Comparison of ENCODE assay signal across 1 cellular context in the genomic region with DNA sequence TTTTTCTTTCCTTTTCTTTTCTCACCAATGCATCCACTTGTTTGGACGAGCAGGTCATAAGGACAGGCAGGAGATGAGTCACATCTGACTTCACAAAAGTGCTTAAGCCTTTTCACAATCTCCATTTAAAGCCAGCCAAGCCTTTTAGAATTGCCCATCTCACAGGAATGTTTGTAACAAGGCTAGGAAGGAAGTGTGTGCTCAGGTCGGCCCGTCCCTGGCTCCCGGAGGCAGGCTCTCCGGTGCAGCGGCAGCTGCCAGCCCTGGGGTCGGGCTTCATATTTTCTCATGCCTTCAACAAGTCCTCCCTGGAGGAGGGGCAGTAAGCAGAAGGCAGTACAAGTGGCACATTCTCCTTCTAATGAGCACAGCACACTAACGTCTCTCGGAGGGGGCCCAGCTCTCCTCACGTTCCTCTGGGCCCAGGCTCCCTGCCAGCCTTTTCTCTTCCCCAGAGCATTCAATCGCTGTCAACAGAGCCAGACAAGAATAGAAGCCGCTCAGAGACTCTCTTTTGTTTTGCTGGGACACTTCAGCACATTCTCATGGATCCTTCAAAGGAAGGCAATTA.
TF ChIP-seq lines count a peak whose summit lies in the region.

No MANE protein-coding gene starts in this region.

TF ChIP-seq in SK-N-SH, 30 proteins besides CTCF, POLR2A, EP300 and RAD21 (continued from another document):
- TF ChIP-seq ZBTB33 (IDR thresholded peaks at IDR 0.05; ENCODE audit: borderline replicate concordance, low read depth), result no peak
- no peak for TF ChIP-seq NFIC (IDR thresholded peaks at IDR 0.05; ENCODE audit: borderline replicate concordance)
- TF ChIP-seq TCF12 (IDR thresholded peaks at IDR 0.05), result peak; percentile 62; the same call in 1 of the 2 replicates
- TF ChIP-seq, protein P1, sequence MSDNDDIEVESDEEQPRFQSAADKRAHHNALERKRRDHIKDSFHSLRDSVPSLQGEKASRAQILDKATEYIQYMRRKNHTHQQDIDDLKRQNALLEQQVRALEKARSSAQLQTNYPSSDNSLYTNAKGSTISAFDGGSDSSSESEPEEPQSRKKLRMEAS (IDR thresholded peaks at IDR 0.05; ENCODE audit: low read depth), result peak; percentile 69; the same call in 1 of the 2 replicates
- no peak for TF ChIP-seq IRF3 (IDR thresholded peaks at IDR 0.05; ENCODE audit: low read depth, low read length)
- TF ChIP-seq MXI1 (IDR thresholded peaks at IDR 0.05; ENCODE audit: low read depth, low read length), result no peak
- 0 out of 2 replicates have a peak, but pooled peaks have one; percentile 22 for TF ChIP-seq ELF1 (IDR thresholded peaks at IDR 0.05)
- TF ChIP-seq, protein P2, sequence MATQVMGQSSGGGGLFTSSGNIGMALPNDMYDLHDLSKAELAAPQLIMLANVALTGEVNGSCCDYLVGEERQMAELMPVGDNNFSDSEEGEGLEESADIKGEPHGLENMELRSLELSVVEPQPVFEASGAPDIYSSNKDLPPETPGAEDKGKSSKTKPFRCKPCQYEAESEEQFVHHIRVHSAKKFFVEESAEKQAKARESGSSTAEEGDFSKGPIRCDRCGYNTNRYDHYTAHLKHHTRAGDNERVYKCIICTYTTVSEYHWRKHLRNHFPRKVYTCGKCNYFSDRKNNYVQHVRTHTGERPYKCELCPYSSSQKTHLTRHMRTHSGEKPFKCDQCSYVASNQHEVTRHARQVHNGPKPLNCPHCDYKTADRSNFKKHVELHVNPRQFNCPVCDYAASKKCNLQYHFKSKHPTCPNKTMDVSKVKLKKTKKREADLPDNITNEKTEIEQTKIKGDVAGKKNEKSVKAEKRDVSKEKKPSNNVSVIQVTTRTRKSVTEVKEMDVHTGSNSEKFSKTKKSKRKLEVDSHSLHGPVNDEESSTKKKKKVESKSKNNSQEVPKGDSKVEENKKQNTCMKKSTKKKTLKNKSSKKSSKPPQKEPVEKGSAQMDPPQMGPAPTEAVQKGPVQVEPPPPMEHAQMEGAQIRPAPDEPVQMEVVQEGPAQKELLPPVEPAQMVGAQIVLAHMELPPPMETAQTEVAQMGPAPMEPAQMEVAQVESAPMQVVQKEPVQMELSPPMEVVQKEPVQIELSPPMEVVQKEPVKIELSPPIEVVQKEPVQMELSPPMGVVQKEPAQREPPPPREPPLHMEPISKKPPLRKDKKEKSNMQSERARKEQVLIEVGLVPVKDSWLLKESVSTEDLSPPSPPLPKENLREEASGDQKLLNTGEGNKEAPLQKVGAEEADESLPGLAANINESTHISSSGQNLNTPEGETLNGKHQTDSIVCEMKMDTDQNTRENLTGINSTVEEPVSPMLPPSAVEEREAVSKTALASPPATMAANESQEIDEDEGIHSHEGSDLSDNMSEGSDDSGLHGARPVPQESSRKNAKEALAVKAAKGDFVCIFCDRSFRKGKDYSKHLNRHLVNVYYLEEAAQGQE (IDR thresholded peaks at IDR 0.05; ENCODE audit: low read depth, low read length), result no peak
- TF ChIP-seq RXRA (IDR thresholded peaks at IDR 0.05; ENCODE audit: borderline replicate concordance, low read depth), result peak; percentile 73; the same call in 1 of the 2 replicates
- TF ChIP-seq YY1 (IDR thresholded peaks at IDR 0.05; ENCODE audit: low read depth), result no peak
- no peak for TF ChIP-seq USF2 (IDR thresholded peaks at IDR 0.05; ENCODE audit: borderline replicate concordance, low read depth, low read length)
- no peak for TF ChIP-seq TAF1 (IDR thresholded peaks at IDR 0.05; ENCODE audit: borderline replicate concordance, low read depth, low read length)
- TF ChIP-seq EZH2phosphoT487 (IDR thresholded peaks at IDR 0.05; ENCODE audit: borderline replicate concordance, low read depth), result no peak
- peak; percentile 85 for TF ChIP-seq FOSL2 (IDR thresholded peaks at IDR 0.05; ENCODE audit: borderline replicate concordance, low read depth)
- TF ChIP-seq RFX5 (IDR thresholded peaks at IDR 0.05; ENCODE audit: low read length), result no peak
- TF ChIP-seq RCOR1 (IDR thresholded peaks at IDR 0.05; ENCODE audit: low read length), result no peak
- TF ChIP-seq TEAD4 (IDR thresholded peaks at IDR 0.05; ENCODE audit: borderline replicate concordance, insufficient read depth), result 0 out of 2 replicates have a peak, but pooled peaks have one; percentile 41
- no peak for TF ChIP-seq GATA2 (CRISPR knock-in tag; IDR thresholded peaks at IDR 0.05)
- no peak for TF ChIP-seq CHD2 (IDR thresholded peaks at IDR 0.05; ENCODE audit: low read length, partially characterized antibody)
- no peak; the same call in 1 of the 2 replicates for TF ChIP-seq MEF2A (IDR thresholded peaks at IDR 0.05; ENCODE audit: borderline replicate concordance, low read depth)
- no peak for TF ChIP-seq FOXJ3 (CRISPR knock-in tag; IDR thresholded peaks at IDR 0.05)
